Comparison of ENCODE assay signal across 2 cellular contexts in genomic region chr6:34316442-34317171, GRCh38.
TF ChIP-seq lines count a peak whose summit lies in the region.

No MANE protein-coding gene starts in this region.

TF ChIP-seq in H1, 55 proteins besides CTCF, POLR2A, EP300 and RAD21:
- TF ChIP-seq RXRA (IDR thresholded peaks at IDR 0.05; ENCODE audit: insufficient read depth, low read depth, low read length) (no peak), SUZ12 (IDR thresholded peaks at IDR 0.05; ENCODE audit: low read length) (no peak), SP2 (IDR thresholded peaks at IDR 0.05; ENCODE audit: low read length) (no peak), MAFK (IDR thresholded peaks at IDR 0.05; ENCODE audit: low read depth, low read length) (no peak), NRF1 (IDR thresholded peaks at IDR 0.05; ENCODE audit: low read depth, low read length) (no peak), ZNF274 (IDR thresholded peaks at IDR 0.05; ENCODE audit: borderline replicate concordance, extremely low read depth, low read length) (no peak), NANOG (IDR thresholded peaks at IDR 0.05; ENCODE audit: insufficient read depth, low read depth, low read length, poor library complexity, severe bottlenecking) (no peak), JUND (IDR thresholded peaks at IDR 0.05; ENCODE audit: low read length) (no peak), TAF7 (optimal IDR thresholded peaks at IDR 0.05; ENCODE audit: borderline replicate concordance, low read depth, low read length) (no peak), EGR1 (IDR thresholded peaks at IDR 0.05; ENCODE audit: borderline replicate concordance, low read depth, low read length) (no peak), USF2 (IDR thresholded peaks at IDR 0.05; ENCODE audit: low read length) (no peak), GABPA (IDR thresholded peaks at IDR 0.05; ENCODE audit: borderline replicate concordance, insufficient read depth, low read length) (no peak), HDAC6 (IDR thresholded peaks at IDR 0.05; ENCODE audit: low read depth, low read length) (no peak), TCF12 (IDR thresholded peaks at IDR 0.05; ENCODE audit: low read depth, low read length) (no peak), SP4 (IDR thresholded peaks at IDR 0.05; ENCODE audit: low read length) (no peak), SRF (IDR thresholded peaks at IDR 0.05; ENCODE audit: low read depth, low read length) (no peak), CHD2 (IDR thresholded peaks at IDR 0.05; ENCODE audit: low read length) (no peak), SP1 (IDR thresholded peaks at IDR 0.05; ENCODE audit: low read depth, low read length) (no peak), RBBP5 (IDR thresholded peaks at IDR 0.05; ENCODE audit: borderline replicate concordance, low read depth, low read length) (no peak), SAP30 (IDR thresholded peaks at IDR 0.05; ENCODE audit: insufficient read depth, insufficient replicate concordance, low read length) (no peak)
TF ChIP-seq in H1: peak in this region for 0.

TF ChIP-seq in SK-N-SH, 30 proteins besides CTCF, POLR2A, EP300 and RAD21:
- TF ChIP-seq JUND (IDR thresholded peaks at IDR 0.05) (no peak), SMC3 (IDR thresholded peaks at IDR 0.05; ENCODE audit: low read depth, low read length) (no peak), ZBTB33 (IDR thresholded peaks at IDR 0.05; ENCODE audit: borderline replicate concordance, low read depth) (no peak)
